In genomic region chr3:105430460-105430859, GRCh38 we compare ENCODE assay signal across 13 cellular contexts.
"Had no signal": no experiment of that assay in that cellular context is flagged by ENCODE, and none has a peak within 500 bp of the region (broad histone marks: within the 10 kb centered on the region; RNA-seq: fewer than 3 reads in every experiment).

No MANE protein-coding gene starts in this region.

- DNase-seq: activated CD4-positive, alpha-beta T cell treated with anti-CD3 and anti-CD28 coated beads, Interleukin-2, amount 50 U/mL, for 1 hour; activated naive CD4-positive, alpha-beta T cell treated with anti-CD3 and anti-CD28 coated beads, Interleukin-2, amount 50 U/mL, for 16 hours; adrenal gland; esophagus squamous epithelium; foreskin fibroblast; left colon; naive thymus-derived CD4-positive, alpha-beta T cell; psoas muscle; right lobe of liver; spleen; stimulated activated CD4-positive, alpha-beta T cell treated with anti-CD3 and anti-CD28 coated beads, Interleukin-1b, Interleukin-23, amount 100 ng/mL, for 48 hours; stimulated activated naive B cell treated with anti-CD40 and anti-IgM and Interleukin-4, amounts not matched to agents 10 μg/mL and 1 μg/mL and 100 μg/mL, for 72 hours; transverse colon had no signal
